12 cellular contexts compared by ENCODE assay signal in the genomic region with DNA sequence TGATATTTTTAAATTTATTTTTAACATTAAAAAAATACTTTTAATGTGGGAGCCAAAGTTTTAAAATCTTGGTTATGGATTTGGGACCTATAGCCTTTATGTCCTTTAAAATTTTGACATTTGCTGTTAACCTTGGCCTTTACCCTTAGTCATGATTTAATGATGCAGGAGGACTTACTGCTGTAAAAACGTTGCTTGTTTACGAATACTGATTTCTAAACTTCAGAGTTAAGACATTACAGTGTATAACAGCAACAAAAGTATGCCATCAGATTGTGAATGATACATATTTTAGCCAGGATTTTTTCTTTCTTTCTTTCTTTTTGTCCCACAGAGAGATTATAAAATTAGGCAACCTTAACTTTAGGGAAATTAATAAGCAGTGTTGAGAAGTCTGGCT. TPM values are rescaled to one million over a fixed set of nuclear protein-coding genes. Genes with fewer than 3 reads are reported as not detected.
DNase-seq lines count a peak whose midpoint lies in the region; ATAC-seq and TF ChIP-seq lines count a peak whose summit lies in the region.
"Had no signal": no experiment of that assay in that cellular context is flagged by ENCODE, and none has a peak within 500 bp of the region (broad histone marks: within the 10 kb centered on the region; RNA-seq: fewer than 3 reads in every experiment).

No MANE protein-coding gene starts in this region.

- TF ChIP-seq CTCF in natural killer cell (IDR thresholded peaks at IDR 0.05) = no peak

- no peak overlapping the region for H3K4me3 Mint-ChIP-seq in natural killer cell

- peaks cover 57 to 83% (median 76%) of the 10 kb centered on the region in 10 experiments for H3K4me1 ChIP-seq in BLaER1 treated with 17β-estradiol and CSF1 and Interleukin-3, amounts not matched to agents 10 nM and 100 nM
- H3K4me1 ChIP-seq in GM23248 (ENCODE audit: insufficient read depth) = peaks cover 45% of the 10 kb centered on the region

- peak overlapping the region; percentile 37 to 72 (median 60) for H3K4me2 ChIP-seq in BLaER1 treated with 17β-estradiol and CSF1 and Interleukin-3, amounts not matched to agents 10 nM and 100 nM
- H3K4me2 ChIP-seq in GM23248 (ENCODE audit: unreplicated experiment) = peak overlapping the region; percentile 33

- H3K9me2 ChIP-seq in GM23248 (ENCODE audit: insufficient read depth) = no peaks in the 10 kb centered on the region

- H4K20me1 ChIP-seq in BLaER1 treated with 17β-estradiol and CSF1 and Interleukin-3, amounts not matched to agents 10 nM and 100 nM = peaks cover 75 to 100% (median 99%) of the 10 kb centered on the region in 11 experiments
- peaks cover 11% of the 10 kb centered on the region; the same call in 1 of the 2 replicates for H4K20me1 ChIP-seq in GM23248 (ENCODE audit: insufficient read depth)

- no peaks in the 10 kb centered on the region for H3K27me3 Mint-ChIP-seq in natural killer cell (ENCODE audit: low read depth in 2 of 2)

- peaks cover 37 to 100% (median 84%) of the 10 kb centered on the region in 11 experiments; a peak in 21 of 22 replicates for H3K36me3 ChIP-seq in BLaER1 treated with 17β-estradiol and CSF1 and Interleukin-3, amounts not matched to agents 10 nM and 100 nM
- peaks cover 22% of the 10 kb centered on the region; the same call in 1 of the 2 replicates for H3K36me3 ChIP-seq in GM23248 (ENCODE audit: low read depth)

- H3K79me2 ChIP-seq in GM23248 (ENCODE audit: insufficient read depth) = peaks cover 100% of the 10 kb centered on the region

- no peaks in the 10 kb centered on the region for H3K9me3 Mint-ChIP-seq in natural killer cell

- H3K4me3 ChIP-seq in BLaER1 treated with 17β-estradiol and CSF1 and Interleukin-3, amounts not matched to agents 10 nM and 100 nM = peak overlapping the region in 1 of 10 experiments; percentile 3; a peak in 1 of 20 replicates
- H3K4me3 ChIP-seq in GM23248 = no peak overlapping the region

- H3K9me3 ChIP-seq in BLaER1 treated with 17β-estradiol and CSF1 and Interleukin-3, amounts not matched to agents 10 nM and 100 nM (replicated peaks in 1 of 11) = no peaks in the 10 kb centered on the region
- H3K9me3 ChIP-seq in GM23248 (ENCODE audit: low read depth) = no peaks in the 10 kb centered on the region

- no peaks in the 10 kb centered on the region for H3F3A ChIP-seq in GM23248 (ENCODE audit: insufficient read depth)

- peak overlapping the region in 4 of 11 experiments; percentile 6 to 51 (median 26); a peak in 4 of 22 replicates for H3K9ac ChIP-seq in BLaER1 treated with 17β-estradiol and CSF1 and Interleukin-3, amounts not matched to agents 10 nM and 100 nM
- H3K9ac ChIP-seq in GM23248 = peak overlapping the region; percentile 30; the same call in 1 of the 2 replicates

- intact Hi-C loops in natural killer cell (cut with micrococcal nuclease) (no loop called here), left ventricle myocardium superior (cut with micrococcal nuclease) (no loop called here)

- no peak overlapping the region for H3K27ac ChIP-seq in BLaER1 treated with 17β-estradiol and CSF1 and Interleukin-3, amounts not matched to agents 10 nM and 100 nM
- peak overlapping the region; percentile 38; the same call in 1 of the 2 replicates for H3K27ac ChIP-seq in GM23248

- in situ Hi-C loops in GM23248 (cut with MboI) = no loop called here

- DNase-seq in GM23248 = no peak
- DNase-seq in amniotic epithelial cell (ENCODE audit: low read depth) = peak; percentile 43
- DNase-seq in natural killer cell = no peak
- no peak for DNase-seq in left ventricle myocardium superior
- DNase-seq in NCI-H1105 treated with DMSO at 0.1 percent for 48 hours (lab: John Stamatoyannopoulos, UW) = no peak
- DNase-seq: activated CD4-positive, alpha-beta T cell treated with anti-CD3 and anti-CD28 coated beads for 1 hour; activated naive CD4-positive, alpha-beta T cell treated with anti-CD3 and anti-CD28 coated beads, Interleukin-2, amount 50 U/mL, for 16 hours; COR-L47; HCEC 1CT; SW 1271 had no signal

- 37 to 45% methylated on average over 2 of the region's 2 CpGs for WGBS in GM23248 (ENCODE audit: low coverage in 1 of 2, low lambda C conversion rate in 2 of 2, missing lambda C conversion rate in 2 of 2), 2 experiments

- peaks cover 10% of the 10 kb centered on the region for H3K36me3 Mint-ChIP-seq in natural killer cell

- H2AFZ ChIP-seq in GM23248 = no peak overlapping the region

- H3K27me3 ChIP-seq in BLaER1 treated with 17β-estradiol and CSF1 and Interleukin-3, amounts not matched to agents 10 nM and 100 nM = no peaks in the 10 kb centered on the region
- H3K27me3 ChIP-seq in GM23248 (replicated peaks; ENCODE audit: insufficient read depth) = no peaks in the 10 kb centered on the region

- H3K27ac Mint-ChIP-seq in natural killer cell = peak overlapping the region; percentile 0 to 66

- ATAC-seq in natural killer cell (no peak), left ventricle myocardium superior (no peak), GM19455 (IDR thresholded peaks at IDR 0.05; ENCODE audit: unreplicated experiment) (no peak)

- H3K4me1 Mint-ChIP-seq in natural killer cell = peaks cover 76 to 79% of the 10 kb centered on the region in 2 donors

RNA-seq across cellular contexts. Expression of a gene that starts 8.9 kb away (rescaled TPM):
- total RNA-seq in GM23248 (2014; rRNA removed; shearing (Covaris generic)) = 18.7 and 22.5 TPM in 2 replicates
- polyA plus RNA-seq in GM23248 (2016; fragmentation: Nextera tagmentation; extraction: Ambion mirVana) = 6.4 and 6.6 TPM in 2 replicates
- total RNA-seq in natural killer cell (100 to 1,000 TPM in 1 of 3 donors, 10 to 100 TPM in 2; 81.8 to 109 (median 87.0) TPM), left ventricle myocardium superior (14.1 TPM)

RNA-seq across cellular contexts. Expression of a gene that starts 42.8 kb away (rescaled TPM):
- total RNA-seq in GM23248 (2014; rRNA removed; shearing (Covaris generic)) = 28.1 and 34.3 TPM in 2 replicates
- 15.6 and 15.9 TPM in 2 replicates for polyA plus RNA-seq in GM23248 (2016; fragmentation: Nextera tagmentation; extraction: Ambion mirVana)
- total RNA-seq in natural killer cell (under 1 TPM; 0.30 to 0.40 (median 0.34) TPM), left ventricle myocardium superior (2.1 TPM)

RNA-seq across cellular contexts. Expression of a gene that starts 59.4 kb away (rescaled TPM):
- 67.1 and 145 TPM in 2 replicates for total RNA-seq in GM23248 (2014; rRNA removed; shearing (Covaris generic))
- 307 and 318 TPM in 2 replicates for polyA plus RNA-seq in GM23248 (2016; fragmentation: Nextera tagmentation; extraction: Ambion mirVana)
- total RNA-seq in natural killer cell = 100 to 1,000 TPM in 1 of 3 donors, 10 to 100 TPM in 2; 86.1 to 102 (median 90.4) TPM
- total RNA-seq in left ventricle myocardium superior = 265 TPM
